27 cellular contexts compared by ENCODE assay signal in genomic region chr3:123769360-123769743, GRCh38.
"Had no signal": no experiment of that assay in that cellular context is flagged by ENCODE, and none has a peak within 500 bp of the region (broad histone marks: within the 10 kb centered on the region; RNA-seq: fewer than 3 reads in every experiment).

No MANE protein-coding gene starts in this region.

- H3K4me3 ChIP-seq: adrenal gland, esophagus muscularis mucosa, heart right ventricle, right lobe of liver, skin epidermis, vagina had no signal

- H3K27me3 ChIP-seq: adrenal gland, brain microvascular endothelial cell, esophagus muscularis mucosa, heart right ventricle, right lobe of liver, vagina had no signal

- DNase-seq: activated CD4-positive, alpha-beta T cell treated with anti-CD3 and anti-CD28 coated beads for 4 hours; activated CD4-positive, alpha-beta T cell treated with anti-CD3 and anti-CD28 coated beads, Interleukin-2, amount 50 U/mL, for 4 hours; activated effector memory CD4-positive, alpha-beta T cell treated with Interleukin-2 at 50 U/mL for 16 hours; activated naive CD4-positive, alpha-beta T cell treated with anti-CD3 and anti-CD28 coated beads for 36 hours; activated naive CD8-positive, alpha-beta T cell treated with anti-CD3 and anti-CD28 coated beads for 36 hours; adrenal gland; aorta; brain microvascular endothelial cell; caudate nucleus; foreskin melanocyte; heart right ventricle; left cardiac atrium; natural killer cell; right lobe of liver; stimulated activated CD4-positive, alpha-beta T cell treated with anti-CD3 and anti-CD28 coated beads, Interleukin-4, amount 100 ng/mL, for 24 hours; stimulated activated naive CD8-positive, alpha-beta T cell treated with anti-CD3 and anti-CD28 coated beads, Interleukin-15, amount 100 ng/mL, for 72 hours; substantia nigra; SW 1271; T-helper 9 cell had no signal

- H3K36me3 ChIP-seq: adrenal gland, brain microvascular endothelial cell, esophagus muscularis mucosa, heart right ventricle, right lobe of liver, vagina had no signal

- H3K4me1 ChIP-seq: adrenal gland had no signal

- FAIRE-seq: endothelial cell of umbilical vein, islet of Langerhans, TTC549 had no signal

- H3K9me3 ChIP-seq: adrenal gland, esophagus muscularis mucosa, heart right ventricle, right lobe of liver, vagina had no signal

- H3K27ac ChIP-seq: adrenal gland, brain microvascular endothelial cell, esophagus muscularis mucosa, heart right ventricle, skin epidermis, vagina, VCaP had no signal

- ATAC-seq: heart right ventricle; left cardiac atrium; natural killer cell; stimulated activated effector memory CD8-positive, alpha-beta T cell treated with anti-CD3 and anti-CD28 coated beads, Interleukin-12 subunit alpha, Interleukin-12 subunit beta, amount 100 ng/mL, for 72 hours; stimulated activated naive CD8-positive, alpha-beta T cell treated with anti-CD3 and anti-CD28 coated beads, Interleukin-15, amount 100 ng/mL, for 72 hours had no signal
